20 cellular contexts compared by ENCODE assay signal in genomic region chr1:229034246-229034645, GRCh38.
"Had no signal": no experiment of that assay in that cellular context is flagged by ENCODE, and none has a peak within 500 bp of the region (broad histone marks: within the 10 kb centered on the region; RNA-seq: fewer than 3 reads in every experiment).

No MANE protein-coding gene starts in this region.

- H3K4me1 ChIP-seq: foreskin keratinocyte, suprapubic skin had no signal

- H3K9me3 Mint-ChIP-seq: central memory CD8-positive, alpha-beta T cell; naive B cell had no signal

- H3K27me3 ChIP-seq: esophagus muscularis mucosa, neutrophil, sigmoid colon, suprapubic skin, tibial artery, upper lobe of right lung had no signal

- H3K27ac ChIP-seq: epithelial cell of prostate, esophagus muscularis mucosa, foreskin keratinocyte, sigmoid colon, skin epidermis, suprapubic skin, tibial artery, upper lobe of right lung had no signal

- H3K9me3 ChIP-seq: esophagus muscularis mucosa, neutrophil, sigmoid colon, suprapubic skin, tibial artery, upper lobe of right lung had no signal

- H3K4me3 ChIP-seq: esophagus muscularis mucosa, lung, sigmoid colon, skin epidermis, suprapubic skin, tibial artery, upper lobe of right lung had no signal

- ATAC-seq: foreskin keratinocyte, left colon, left ventricle myocardium superior, upper lobe of right lung had no signal

- DNase-seq: effector memory CD4-positive, alpha-beta T cell; foreskin keratinocyte; hippocampal formation; left colon; left ventricle myocardium superior; mesenchymal stem cell; naive B cell; sigmoid colon; stimulated activated CD4-positive, alpha-beta T cell treated with anti-CD3 and anti-CD28 coated beads, Interleukin-12 subunit alpha, Interleukin-12 subunit beta, amount 100 ng/mL, for 4 hours; stimulated activated CD4-positive, alpha-beta T cell treated with anti-CD3 and anti-CD28 coated beads, Interleukin-2, amount 100 ng/mL, for 48 hours; stimulated activated naive CD4-positive, alpha-beta T cell treated with Interleukin-2 at 50 U/mL for 16 hours; tibial artery; upper lobe of right lung had no signal

- H3K36me3 ChIP-seq: esophagus muscularis mucosa, neutrophil, sigmoid colon, suprapubic skin, tibial artery, upper lobe of right lung had no signal
